1 cellular context compared by ENCODE assay signal in the genomic region with DNA sequence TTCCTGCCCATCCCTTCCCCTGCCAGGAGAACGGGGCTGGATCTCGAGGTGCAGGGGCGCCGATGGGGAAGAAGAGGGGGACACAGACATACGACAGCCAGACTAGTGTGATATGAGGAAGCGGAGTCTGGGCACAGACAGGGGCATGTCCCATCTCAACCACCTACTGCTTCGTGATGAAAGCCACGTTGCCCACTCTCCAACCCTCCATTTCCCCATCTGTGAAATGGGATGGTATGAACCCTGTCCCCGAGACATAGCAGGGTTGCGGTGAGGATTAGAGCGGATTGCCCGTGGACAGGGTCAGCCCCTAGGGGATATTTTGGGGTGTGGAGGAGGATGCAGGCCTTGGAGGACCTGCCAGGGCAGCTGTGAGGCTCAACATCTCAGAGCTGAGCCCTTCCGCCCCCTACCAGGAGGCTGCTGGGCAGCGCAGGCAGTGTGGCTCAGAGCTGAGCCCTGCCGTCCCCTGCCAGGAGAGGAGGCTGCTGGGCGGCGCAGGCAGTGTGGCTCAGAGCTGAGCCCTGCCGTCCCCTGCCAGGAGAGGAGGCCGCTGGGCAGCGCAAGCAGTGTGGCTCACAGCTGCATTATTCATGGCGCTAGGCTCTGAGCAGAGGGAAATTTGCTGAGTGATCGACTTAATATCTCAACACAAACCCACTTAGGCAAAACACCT.
A peak's percentile ranks its signal among the peaks of the same experiment; 100 is the strongest.
TF ChIP-seq lines count a peak whose summit lies in the region.

No MANE protein-coding gene starts in this region.

TF ChIP-seq in H1, 55 proteins besides CTCF, POLR2A, EP300 and RAD21:
- no peak for TF ChIP-seq CEBPB (IDR thresholded peaks at IDR 0.05; ENCODE audit: low read depth, low read length)
- no peak for TF ChIP-seq TBP (IDR thresholded peaks at IDR 0.05; ENCODE audit: low read depth, low read length)
- TF ChIP-seq BRCA1 (IDR thresholded peaks at IDR 0.05; ENCODE audit: low read depth, low read length): no peak
- TF ChIP-seq SIRT6 (IDR thresholded peaks at IDR 0.05; ENCODE audit: low read length): no peak
- TF ChIP-seq SP4 (IDR thresholded peaks at IDR 0.05; ENCODE audit: low read length): no peak
- no peak for TF ChIP-seq SUZ12 (IDR thresholded peaks at IDR 0.05; ENCODE audit: low read length)
- no peak for TF ChIP-seq HDAC6 (IDR thresholded peaks at IDR 0.05; ENCODE audit: low read depth, low read length)
- TF ChIP-seq HDAC2 (IDR thresholded peaks at IDR 0.05; ENCODE audit: borderline replicate concordance in 1 of 2, low read depth in 2 of 2, low read length in 2 of 2): peak in 1 of 2 experiments; percentile 58; a peak in 1 of 4 replicates
- TF ChIP-seq KDM1A (IDR thresholded peaks at IDR 0.05; ENCODE audit: borderline replicate concordance, low read length): peak; percentile 48; the same call in 1 of the 2 replicates
- no peak for TF ChIP-seq CBX8 (IDR thresholded peaks at IDR 0.05; ENCODE audit: borderline replicate concordance, low read depth, low read length)
TF ChIP-seq in H1: peak in this region for 2.
